ENCODE assay signal across 15 cellular contexts in genomic region chr5:57247765-57248164, GRCh38.
A peak's percentile ranks its signal among the peaks of the same experiment; 100 is the strongest.
DNase-seq lines count a peak whose midpoint lies in the region; ATAC-seq and TF ChIP-seq lines count a peak whose summit lies in the region.
"Had no signal": no experiment of that assay in that cellular context is flagged by ENCODE, and none has a peak within 500 bp of the region (broad histone marks: within the 10 kb centered on the region; RNA-seq: fewer than 3 reads in every experiment).

No MANE protein-coding gene starts in this region.

- H3K4me3 Mint-ChIP-seq in T-helper 17 cell = no peak overlapping the region
- no peak overlapping the region for H3K4me3 Mint-ChIP-seq in naive thymus-derived CD4-positive, alpha-beta T cell
- no peak overlapping the region for H3K4me3 Mint-ChIP-seq in mesothelial cell of epicardium
- H3K4me3 Mint-ChIP-seq in activated CD4-positive, alpha-beta T cell treated with anti-CD3 and anti-CD28 coated beads for 36 hours = no peak overlapping the region
- H3K4me3 Mint-ChIP-seq: CD4-positive, CD25-positive, alpha-beta regulatory T cell; HFFc6; IgD-negative memory B cell had no signal

- no peak overlapping the region for H3K4me3 ChIP-seq in right atrium auricular region
- no peak overlapping the region for H3K4me3 ChIP-seq in naive thymus-derived CD4-positive, alpha-beta T cell (ENCODE audit: low read length)
- H3K4me3 ChIP-seq: BLaER1 treated with 17β-estradiol and CSF1 and Interleukin-3, amounts not matched to agents 10 nM and 100 nM; HAP-1 had no signal

- H3K27ac Mint-ChIP-seq in T-helper 17 cell (peak overlapping the region; percentile 72), mesothelial cell of epicardium (no peak overlapping the region)
- peak overlapping the region in 5 of 9 donors; percentile 14 to 79 (median 41) for H3K27ac Mint-ChIP-seq in naive thymus-derived CD4-positive, alpha-beta T cell
- H3K27ac Mint-ChIP-seq in activated CD4-positive, alpha-beta T cell treated with anti-CD3 and anti-CD28 coated beads for 36 hours = no peak overlapping the region
- H3K27ac Mint-ChIP-seq: HFFc6, IgD-negative memory B cell had no signal

- no peak for DNase-seq in Right ventricle myocardium superior
- no peak for DNase-seq in right atrium auricular region (ENCODE audit: low spot score)
- no peak for DNase-seq in T-helper 17 cell
- DNase-seq in naive thymus-derived CD4-positive, alpha-beta T cell = no peak
- no peak for DNase-seq in mesothelial cell of epicardium (ENCODE audit: low spot score in 2 of 2, unreplicated experiment in 2 of 2)
- no peak for DNase-seq in activated CD4-positive, alpha-beta T cell treated with anti-CD3 and anti-CD28 coated beads for 36 hours
- DNase-seq: ACHN; CD4-positive, CD25-positive, alpha-beta regulatory T cell; DMS53; GF-D8; HFFc6 had no signal

- no peaks in the 10 kb centered on the region for H3K27me3 Mint-ChIP-seq in T-helper 17 cell
- H3K27me3 Mint-ChIP-seq in naive thymus-derived CD4-positive, alpha-beta T cell = no peaks in the 10 kb centered on the region
- no peaks in the 10 kb centered on the region for H3K27me3 Mint-ChIP-seq in mesothelial cell of epicardium (ENCODE audit: low read depth)
- H3K27me3 Mint-ChIP-seq in activated CD4-positive, alpha-beta T cell treated with anti-CD3 and anti-CD28 coated beads for 36 hours = no peaks in the 10 kb centered on the region
- H3K27me3 Mint-ChIP-seq: CD4-positive, CD25-positive, alpha-beta regulatory T cell; IgD-negative memory B cell had no signal

- no peaks in the 10 kb centered on the region for H3K9me3 ChIP-seq in right atrium auricular region
- H3K9me3 ChIP-seq in T-helper 17 cell (ENCODE audit: control insufficient read depth, low read length, poor library complexity, severe bottlenecking) = no peaks in the 10 kb centered on the region
- H3K9me3 ChIP-seq in naive thymus-derived CD4-positive, alpha-beta T cell (ENCODE audit: control insufficient read depth in 2 of 3, low read length in 3 of 3) = no peaks in the 10 kb centered on the region
- H3K9me3 ChIP-seq: HAP-1 had no signal

- CTCF ChIA-PET in naive thymus-derived CD4-positive, alpha-beta T cell (lab: Charles Lee) = no interaction called here
- CTCF ChIA-PET in activated CD4-positive, alpha-beta T cell treated with anti-CD3 and anti-CD28 coated beads for 36 hours (lab: Charles Lee) = no interaction called here

- POLR2A ChIA-PET in naive thymus-derived CD4-positive, alpha-beta T cell (lab: Charles Lee) = interaction anchor here (0.9 kb wide), 1 partner anchor 110 kb away, joined by 3 read pairs; no protein-coding TSS in a partner anchor
- POLR2A ChIA-PET in activated CD4-positive, alpha-beta T cell treated with anti-CD3 and anti-CD28 coated beads for 36 hours (lab: Charles Lee) = no interaction called here

- peak; percentile 34 for ATAC-seq in Right ventricle myocardium superior (ENCODE audit: poor library complexity)
- ATAC-seq in T-helper 17 cell = no peak
- no peak for ATAC-seq in naive thymus-derived CD4-positive, alpha-beta T cell
- no peak for ATAC-seq in HG03521 (IDR thresholded peaks at IDR 0.05; ENCODE audit: unreplicated experiment)
- ATAC-seq in activated CD4-positive, alpha-beta T cell treated with anti-CD3 and anti-CD28 coated beads for 36 hours = no peak

- no peaks in the 10 kb centered on the region for H3K4me1 ChIP-seq in right atrium auricular region
- peaks cover 0 to 12% of the 10 kb centered on the region in 2 donors for H3K4me1 ChIP-seq in naive thymus-derived CD4-positive, alpha-beta T cell (ENCODE audit: control insufficient read depth in 2 of 2, insufficient read depth in 2 of 2, low read length in 2 of 2)

- TF ChIP-seq CTCF in right atrium auricular region (IDR thresholded peaks at IDR 0.05) (no peak), mesothelial cell of epicardium (IDR thresholded peaks at IDR 0.05; ENCODE audit: unreplicated experiment) (no peak)

- H3K27ac ChIP-seq in right atrium auricular region = no peak overlapping the region
- no peak overlapping the region for H3K27ac ChIP-seq in naive thymus-derived CD4-positive, alpha-beta T cell (ENCODE audit: low read depth, low read length)
- H3K27ac ChIP-seq: BLaER1 treated with 17β-estradiol and CSF1 and Interleukin-3, amounts not matched to agents 10 nM and 100 nM had no signal

- H3K4me1 Mint-ChIP-seq in T-helper 17 cell (peaks cover 23% of the 10 kb centered on the region), mesothelial cell of epicardium (no peaks in the 10 kb centered on the region)
- peaks cover 21 to 43% (median 39%) of the 10 kb centered on the region in 7 donors for H3K4me1 Mint-ChIP-seq in naive thymus-derived CD4-positive, alpha-beta T cell
- peaks cover 47% of the 10 kb centered on the region for H3K4me1 Mint-ChIP-seq in activated CD4-positive, alpha-beta T cell treated with anti-CD3 and anti-CD28 coated beads for 36 hours

- peaks cover 39% of the 10 kb centered on the region for H3K36me3 ChIP-seq in right atrium auricular region
- H3K36me3 ChIP-seq in naive thymus-derived CD4-positive, alpha-beta T cell (ENCODE audit: control insufficient read depth in 2 of 3, insufficient read depth in 3 of 3, low read length in 3 of 3) = peaks cover 7 to 49% (median 22%) of the 10 kb centered on the region in 3 experiments

- no peaks in the 10 kb centered on the region for H3K9me3 Mint-ChIP-seq in naive thymus-derived CD4-positive, alpha-beta T cell
- no peaks in the 10 kb centered on the region for H3K9me3 Mint-ChIP-seq in mesothelial cell of epicardium
- H3K9me3 Mint-ChIP-seq in activated CD4-positive, alpha-beta T cell treated with anti-CD3 and anti-CD28 coated beads for 36 hours (ENCODE audit: low read depth) = no peaks in the 10 kb centered on the region
- H3K9me3 Mint-ChIP-seq: CD4-positive, CD25-positive, alpha-beta regulatory T cell; HFFc6; IgD-negative memory B cell had no signal

- H3K27me3 ChIP-seq in right atrium auricular region = no peaks in the 10 kb centered on the region
- H3K27me3 ChIP-seq in naive thymus-derived CD4-positive, alpha-beta T cell (ENCODE audit: control insufficient read depth in 2 of 2, insufficient read depth in 2 of 2, low read length in 2 of 2) = no peaks in the 10 kb centered on the region
- H3K27me3 ChIP-seq: BLaER1 treated with 17β-estradiol and CSF1 and Interleukin-3, amounts not matched to agents 10 nM and 100 nM had no signal

- peaks cover 3% of the 10 kb centered on the region for H3K36me3 Mint-ChIP-seq in T-helper 17 cell (ENCODE audit: low read depth)
- peaks cover 0 to 59% (median 34%) of the 10 kb centered on the region in 5 donors for H3K36me3 Mint-ChIP-seq in naive thymus-derived CD4-positive, alpha-beta T cell
- peaks cover 54% of the 10 kb centered on the region for H3K36me3 Mint-ChIP-seq in mesothelial cell of epicardium
- H3K36me3 Mint-ChIP-seq in activated CD4-positive, alpha-beta T cell treated with anti-CD3 and anti-CD28 coated beads for 36 hours (ENCODE audit: low read depth) = peaks cover 51% of the 10 kb centered on the region

- intact Hi-C loops in Right ventricle myocardium superior (cut with DNase I) = no loop called here
- intact Hi-C loops in naive thymus-derived CD4-positive, alpha-beta T cell (cut with micrococcal nuclease) = no loop called here
- intact Hi-C loops in activated CD4-positive, alpha-beta T cell treated with anti-CD3 and anti-CD28 coated beads for 36 hours (cut with DNase I, micrococcal nuclease) = no loop called here

Comparison
In these comparisons a context has a peak if more than half of its experiments do, and no peak if none do; other contexts are left out.
1. H3K27ac Mint-ChIP-seq: peak in T-helper 17 cell (single experiment) and naive thymus-derived CD4-positive, alpha-beta T cell (5 of 9); none in mesothelial cell of epicardium (single experiment) and activated CD4-positive, alpha-beta T cell treated with anti-CD3 and anti-CD28 coated beads for 36 hours (single experiment).